15 cellular contexts compared by ENCODE assay signal in the genomic region with DNA sequence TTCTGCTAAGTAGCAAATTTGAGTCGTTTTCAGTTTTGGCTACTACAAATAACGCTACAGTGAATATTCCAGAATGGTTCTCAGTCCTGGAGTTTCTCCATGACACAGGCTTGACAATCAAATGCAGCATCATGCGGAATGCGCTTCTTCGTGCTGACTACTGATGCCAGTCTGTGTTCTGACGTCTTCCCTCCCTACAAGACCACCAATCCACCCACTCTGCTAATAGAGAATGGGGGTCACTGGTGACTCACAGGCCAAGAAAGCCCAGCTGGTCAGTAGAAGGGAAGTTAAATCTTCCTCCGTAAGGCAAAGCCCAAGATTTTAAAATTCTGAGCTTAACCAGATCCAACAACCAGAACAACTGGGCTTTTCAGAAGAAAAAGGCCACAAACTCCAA.
DNase-seq lines count a peak whose midpoint lies in the region; ATAC-seq and TF ChIP-seq lines count a peak whose summit lies in the region.
"Had no signal": no experiment of that assay in that cellular context is flagged by ENCODE, and none has a peak within 500 bp of the region (broad histone marks: within the 10 kb centered on the region; RNA-seq: fewer than 3 reads in every experiment).

No MANE protein-coding gene starts in this region.

- no peak for TF ChIP-seq EP300 in sigmoid colon (IDR thresholded peaks at IDR 0.05)

- no peak overlapping the region for H3K9ac ChIP-seq in SK-N-MC (ENCODE audit: insufficient read length)
- H3K9ac ChIP-seq: parathyroid adenoma had no signal

- H3K4me1 ChIP-seq in DOHH2 (ENCODE audit: control insufficient read depth, low read length) (peaks cover 96% of the 10 kb centered on the region), hepatocyte (ENCODE audit: insufficient read depth) (peaks cover 60% of the 10 kb centered on the region), sigmoid colon (peaks cover 0 to 93% (median 83%) of the 10 kb centered on the region in 4 donors)

- ATAC-seq in GM18870 (IDR thresholded peaks at IDR 0.05; ENCODE audit: unreplicated experiment), result no peak

- no peak for TF ChIP-seq CTCF in DOHH2 (IDR thresholded peaks at IDR 0.05; ENCODE audit: low read depth, low read length, poor library complexity, severe bottlenecking)
- no peak for TF ChIP-seq CTCF in hepatocyte (IDR thresholded peaks at IDR 0.05; ENCODE audit: poor library complexity)
- TF ChIP-seq CTCF in sigmoid colon (IDR thresholded peaks at IDR 0.05), result no peak

- H3K36me3 ChIP-seq in DOHH2 (ENCODE audit: control insufficient read depth, low read length) (peaks cover 17% of the 10 kb centered on the region), SK-N-MC (ENCODE audit: insufficient read depth, low read length) (no peaks in the 10 kb centered on the region), hepatocyte (replicated peaks; ENCODE audit: insufficient read depth, low read depth) (no peaks in the 10 kb centered on the region), sigmoid colon (no peaks in the 10 kb centered on the region)

- H3K27ac ChIP-seq in DOHH2 (ENCODE audit: low read depth, low read length) (peak overlapping the region; percentile 98), SK-N-MC (peak overlapping the region; percentile 94; the same call in 1 of the 2 replicates), hepatocyte (peak overlapping the region; percentile 91), sigmoid colon (peak overlapping the region; percentile 80 to 94 (median 92))
- H3K27ac ChIP-seq: parathyroid adenoma had no signal

- intact Hi-C loops in sigmoid colon (cut with DNase I), result loop anchor here (1.0 kb wide), 1 partner anchor 82 kb away; no protein-coding TSS in a partner anchor

- no peaks in the 10 kb centered on the region for H3K9me3 ChIP-seq in DOHH2 (ENCODE audit: control insufficient read depth, insufficient read depth, low read length)
- no peaks in the 10 kb centered on the region for H3K9me3 ChIP-seq in SK-N-MC (ENCODE audit: low read depth, low read length)
- no peaks in the 10 kb centered on the region for H3K9me3 ChIP-seq in hepatocyte (ENCODE audit: low read depth)
- H3K9me3 ChIP-seq in sigmoid colon, result no peaks in the 10 kb centered on the region

- H3K27me3 ChIP-seq in DOHH2 (ENCODE audit: control insufficient read depth, low read length) (no peaks in the 10 kb centered on the region), hepatocyte (no peaks in the 10 kb centered on the region), sigmoid colon (no peaks in the 10 kb centered on the region)

- no peak overlapping the region for H2AFZ ChIP-seq in hepatocyte
- H2AFZ ChIP-seq: parathyroid adenoma had no signal

- peaks cover 33% of the 10 kb centered on the region for H3K79me2 ChIP-seq in DOHH2 (ENCODE audit: control insufficient read depth, low read length)
- peaks cover 5% of the 10 kb centered on the region for H3K79me2 ChIP-seq in hepatocyte

- H4K20me1 ChIP-seq in DOHH2 (ENCODE audit: control insufficient read depth, insufficient read depth, low read depth, low read length) (no peaks in the 10 kb centered on the region), hepatocyte (ENCODE audit: insufficient read depth, poor library complexity, severe bottlenecking) (no peaks in the 10 kb centered on the region)

- 94% methylated on average over 7 of the region's 7 CpGs for WGBS in hepatocyte (ENCODE audit: low lambda C conversion rate, missing lambda C conversion rate)
- WGBS in sigmoid colon, 2 donors, result 83 to 87% methylated on average over 7 of the region's 7 CpGs

- H3F3A ChIP-seq in DOHH2 (ENCODE audit: control insufficient read depth, insufficient read depth), result peaks cover 51% of the 10 kb centered on the region

- no peak for TF ChIP-seq POLR2A in sigmoid colon (IDR thresholded peaks at IDR 0.05)

- DNase-seq in SK-N-MC (ENCODE audit: low read depth, low spot score), result no peak
- no peak for DNase-seq in hepatocyte (ENCODE audit: low spot score)
- DNase-seq in sigmoid colon, result no peak
- no peak for DNase-seq in 8988T
- DNase-seq in SHP77 treated with DMSO at 0.1 percent for 48 hours (lab: John Stamatoyannopoulos, UW), result no peak
- no peak for DNase-seq in activated effector memory CD4-positive, alpha-beta T cell treated with Interleukin-2 at 50 U/mL for 16 hours
- DNase-seq: activated CD8-positive, alpha-beta memory T cell treated with anti-CD3 and anti-CD28 coated beads for 24 hours; activated gamma-delta T cell; CD4-positive, alpha-beta T cell; NCI-H1417 treated with DMSO at 0.1 percent for 48 hours; stimulated activated CD4-positive, alpha-beta T cell treated with anti-CD3 and anti-CD28 coated beads, Interleukin-1b, Interleukin-23, amount 100 ng/mL, for 48 hours; T-helper 9 cell had no signal

- H3K9me2 ChIP-seq in DOHH2 (replicated peaks; ENCODE audit: control insufficient read depth, low read length) (no peaks in the 10 kb centered on the region), hepatocyte (replicated peaks; ENCODE audit: insufficient read depth) (no peaks in the 10 kb centered on the region)

- H3K4me2 ChIP-seq in DOHH2 (ENCODE audit: low read length), result peak overlapping the region; percentile 80
- H3K4me2 ChIP-seq in hepatocyte, result peak overlapping the region; percentile 56

- H3K4me3 ChIP-seq in DOHH2 (ENCODE audit: low read length), result peak overlapping the region; percentile 65
- H3K4me3 ChIP-seq in SK-N-MC, result no peak overlapping the region
- no peak overlapping the region for H3K4me3 ChIP-seq in hepatocyte
- peak overlapping the region in 3 of 4 donors; percentile 22 to 27 (median 27) for H3K4me3 ChIP-seq in sigmoid colon

Comparison
In these comparisons a context has a peak if more than half of its experiments do, and no peak if none do; other contexts are left out.
1. H3K4me3 ChIP-seq: peak in DOHH2 (single experiment) and sigmoid colon (3 of 4); none in SK-N-MC (single experiment) and hepatocyte (single experiment).
2. Peak in every context shown above with its lines, with median percentiles within 50 percentile points of each other: H3K27ac ChIP-seq.